In the genomic region with DNA sequence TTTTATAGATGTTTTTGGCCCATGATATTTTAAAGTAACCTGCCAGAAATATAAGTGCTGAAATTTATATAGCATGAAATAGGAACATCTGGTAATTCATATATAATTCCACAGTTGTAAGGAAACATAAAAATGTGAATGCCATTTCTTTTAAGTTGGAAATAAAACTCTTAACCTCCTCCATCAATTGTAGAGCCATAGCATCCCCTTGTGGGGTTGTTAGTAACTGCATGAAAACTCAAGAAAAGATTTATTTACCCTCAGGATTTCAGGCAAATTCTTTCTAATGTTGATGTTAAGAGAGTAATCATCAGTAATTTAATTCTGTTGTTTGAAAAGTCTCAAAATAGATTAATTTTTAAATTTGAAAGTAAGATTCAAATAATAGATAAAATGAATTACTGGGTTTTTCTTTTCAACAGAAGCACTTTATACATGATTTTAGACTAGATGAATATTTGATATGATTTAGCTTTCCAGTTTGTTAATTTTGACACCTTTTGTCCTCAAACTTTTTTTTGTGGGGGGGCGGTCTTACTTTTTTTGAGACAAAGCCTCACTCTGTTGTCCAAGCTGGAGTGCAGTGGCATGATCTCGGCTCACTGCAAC, we compare ENCODE assay signal across 8 cellular contexts.
DNase-seq lines count a peak whose midpoint lies in the region; ATAC-seq and TF ChIP-seq lines count a peak whose summit lies in the region.

No MANE protein-coding gene starts in this region.

- H3K27ac Mint-ChIP-seq in osteocyte (ENCODE audit: unreplicated experiment), result no peak overlapping the region

- H3K27me3 ChIP-seq in WERI-Rb-1 (ENCODE audit: insufficient read depth, low read depth, severe bottlenecking), result no peaks in the 10 kb centered on the region

- H3K9me3 Mint-ChIP-seq in osteocyte (ENCODE audit: unreplicated experiment), result no peaks in the 10 kb centered on the region

- no peaks in the 10 kb centered on the region for H3K9me3 ChIP-seq in WERI-Rb-1 (ENCODE audit: severe bottlenecking)

- peaks cover 5% of the 10 kb centered on the region for H3K36me3 ChIP-seq in WERI-Rb-1

- H3K36me3 Mint-ChIP-seq in osteocyte (ENCODE audit: unreplicated experiment), result peaks cover 11% of the 10 kb centered on the region

- ATAC-seq in GM21360 (IDR thresholded peaks at IDR 0.05; ENCODE audit: unreplicated experiment), result no peak

- TF ChIP-seq CTCF in AG09319 (IDR thresholded peaks at IDR 0.05; ENCODE audit: low read depth, low read length), result peak; percentile 97
- TF ChIP-seq CTCF in WERI-Rb-1 (IDR thresholded peaks at IDR 0.05; ENCODE audit: low read depth, low read length), result peak; percentile 54
- peak; percentile 98 for TF ChIP-seq CTCF in fibroblast of the aortic adventitia (IDR thresholded peaks at IDR 0.05; ENCODE audit: insufficient read depth, low read length)
- TF ChIP-seq CTCF in osteocyte (IDR thresholded peaks at IDR 0.05), result peak; percentile 87

- no peaks in the 10 kb centered on the region for H3K4me1 Mint-ChIP-seq in osteocyte (ENCODE audit: unreplicated experiment)

- no peak overlapping the region for H3K4me3 Mint-ChIP-seq in osteocyte (ENCODE audit: unreplicated experiment)

- H3K4me3 ChIP-seq in WERI-Rb-1 (ENCODE audit: low read depth, low read length) (no peak overlapping the region), fibroblast of the aortic adventitia (ENCODE audit: low read depth, low read length) (no peak overlapping the region)

- H3K27me3 Mint-ChIP-seq in osteocyte (ENCODE audit: unreplicated experiment), result no peaks in the 10 kb centered on the region

- H3K27ac ChIP-seq in WERI-Rb-1, result no peak overlapping the region

- DNase-seq in AG09319 (ENCODE audit: extremely low read depth, low read depth) (peak; percentile 48), GM03348 (ENCODE audit: low spot score) (peak; percentile 61), NCI-H2081 treated with DMSO at 0.1 percent for 48 hours (lab: John Stamatoyannopoulos, UW) (peak; percentile 14), WERI-Rb-1 (peak; percentile 9), fibroblast of the aortic adventitia (ENCODE audit: low read depth) (peak; percentile 91), osteocyte (ENCODE audit: extremely low spot score, unreplicated experiment) (no peak), OCI-M2 (lab: John Stamatoyannopoulos, UW; ENCODE audit: unreplicated experiment) (no peak)

Comparison
In these comparisons a context has a peak if more than half of its experiments do, and no peak if none do; other contexts are left out.
1. DNase-seq: peak in AG09319 (single experiment), GM03348 (single experiment), NCI-H2081 treated with DMSO at 0.1 percent for 48 hours (single experiment), WERI-Rb-1 (single experiment) and fibroblast of the aortic adventitia (single experiment); none in osteocyte (single experiment) and OCI-M2 (single experiment).
2. Peak in every context shown above with its lines, with median percentiles within 50 percentile points of each other: CTCF ChIP-seq.